ENCODE assay signal across 8 cellular contexts in the genomic region with DNA sequence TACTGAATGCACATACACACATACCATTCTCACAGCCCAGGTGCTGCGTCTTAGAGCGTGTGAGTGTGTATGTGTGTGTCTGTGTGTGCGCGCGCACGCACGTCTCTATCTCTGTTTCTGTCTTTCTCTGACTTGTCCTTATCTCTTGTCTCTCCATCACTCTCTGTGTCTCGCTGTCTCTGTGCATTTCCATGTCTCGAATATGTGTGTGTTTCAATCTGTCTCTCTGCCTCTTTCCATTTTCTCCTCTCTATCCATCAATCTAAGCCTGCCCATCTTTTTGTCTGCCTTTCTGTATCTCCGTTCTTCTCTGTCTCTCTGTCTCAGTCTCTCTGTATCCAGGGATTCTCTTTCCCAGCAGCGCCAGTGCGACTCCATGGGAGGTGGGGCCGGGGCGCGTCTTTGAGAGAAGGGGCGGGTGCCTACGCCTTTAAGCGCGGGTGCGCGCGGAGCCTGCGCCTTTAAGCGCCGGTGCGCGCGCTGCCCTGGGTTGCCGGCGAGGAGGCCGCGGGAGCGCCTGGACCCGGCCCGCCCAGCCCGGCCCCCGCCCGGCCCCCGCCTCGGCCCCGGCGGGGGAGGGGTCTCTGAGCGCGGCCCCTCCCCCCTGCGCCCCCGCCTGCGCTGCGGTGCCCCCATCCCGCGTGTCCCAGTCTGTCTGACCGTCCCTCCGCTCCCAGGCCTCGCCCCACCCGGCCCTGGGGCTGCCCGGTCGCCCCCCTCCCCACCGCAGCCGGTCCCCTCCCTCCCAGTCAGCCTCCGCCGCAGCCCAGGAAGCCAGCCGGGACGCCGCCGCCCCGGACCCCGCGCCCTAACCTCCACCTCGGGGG. TPM values are rescaled to one million over a fixed set of nuclear protein-coding genes. Genes with fewer than 3 reads are reported as not detected.
A peak's percentile ranks its signal among the peaks of the same experiment; 100 is the strongest.
DNase-seq lines count a peak whose midpoint lies in the region; ATAC-seq and TF ChIP-seq lines count a peak whose summit lies in the region.

A gene with protein sequence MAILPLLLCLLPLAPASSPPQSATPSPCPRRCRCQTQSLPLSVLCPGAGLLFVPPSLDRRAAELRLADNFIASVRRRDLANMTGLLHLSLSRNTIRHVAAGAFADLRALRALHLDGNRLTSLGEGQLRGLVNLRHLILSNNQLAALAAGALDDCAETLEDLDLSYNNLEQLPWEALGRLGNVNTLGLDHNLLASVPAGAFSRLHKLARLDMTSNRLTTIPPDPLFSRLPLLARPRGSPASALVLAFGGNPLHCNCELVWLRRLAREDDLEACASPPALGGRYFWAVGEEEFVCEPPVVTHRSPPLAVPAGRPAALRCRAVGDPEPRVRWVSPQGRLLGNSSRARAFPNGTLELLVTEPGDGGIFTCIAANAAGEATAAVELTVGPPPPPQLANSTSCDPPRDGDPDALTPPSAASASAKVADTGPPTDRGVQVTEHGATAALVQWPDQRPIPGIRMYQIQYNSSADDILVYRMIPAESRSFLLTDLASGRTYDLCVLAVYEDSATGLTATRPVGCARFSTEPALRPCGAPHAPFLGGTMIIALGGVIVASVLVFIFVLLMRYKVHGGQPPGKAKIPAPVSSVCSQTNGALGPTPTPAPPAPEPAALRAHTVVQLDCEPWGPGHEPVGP (plus strand): TSS at position 464 of the 827 bp plus-strand sequence. CDS start 3,052 bp downstream, outside the sequence.

- POLR2A ChIA-PET in activated naive CD8-positive, alpha-beta T cell treated with anti-CD3 and anti-CD28 coated beads, Interleukin-2, amount 10 ng/mL, durations not matched to agents 7 days and 5 days (lab: Charles Lee): no interaction called here

- peak within 1 kb of the TSS; percentile 61 for H3K4me3 ChIP-seq in SJCRH30
- H3K4me3 ChIP-seq in cardiac muscle cell: peak within 1 kb of the TSS; percentile 93
- peak within 1 kb of the TSS; percentile 64 to 93 (median 77) for H3K4me3 ChIP-seq in transverse colon

- TF ChIP-seq POLR2A in transverse colon (IDR thresholded peaks at IDR 0.05): no peak

- H3K36me3 ChIP-seq in SJCRH30: no peaks in the 10 kb centered on the region
- H3K36me3 ChIP-seq in cardiac muscle cell: no peaks in the 10 kb centered on the region
- H3K36me3 ChIP-seq in transverse colon: no peaks in the 10 kb centered on the region

- H3K36me3 Mint-ChIP-seq in activated naive CD8-positive, alpha-beta T cell treated with anti-CD3 and anti-CD28 coated beads, Interleukin-2, amount 10 ng/mL, durations not matched to agents 7 days and 5 days: no peaks in the 10 kb centered on the region
- peaks cover 4% of the 10 kb centered on the region for H3K36me3 Mint-ChIP-seq in osteocyte (ENCODE audit: unreplicated experiment)

- peak; percentile 65 for DNase-seq in COLO829 (ENCODE audit: low spot score)
- peak; percentile 62 for DNase-seq in LHCN-M2 (ENCODE audit: low read depth)
- peak; percentile 80 to 87 for DNase-seq in SJCRH30
- DNase-seq in activated naive CD8-positive, alpha-beta T cell treated with anti-CD3 and anti-CD28 coated beads, Interleukin-2, amount 10 ng/mL, durations not matched to agents 7 days and 5 days: peak; percentile 73
- peak; percentile 81 to 93 for DNase-seq in cardiac muscle cell (ENCODE audit: low read depth in 1 of 2, low spot score in 1 of 2)
- DNase-seq in osteocyte (ENCODE audit: extremely low spot score, unreplicated experiment): peak; percentile 88
- DNase-seq in transverse colon: peak; percentile 81

- intact Hi-C loops in transverse colon (cut with DNase I; ENCODE audit: low total_unique reads): loop anchor here (10.0 kb wide), 1 partner anchor 191 kb away; the partner anchor contains the start of genes IGFLR1, LIN37, PSENEN and U2AF1L4

- H3K27me3 ChIP-seq in SJCRH30: no peaks in the 10 kb centered on the region
- no peaks in the 10 kb centered on the region for H3K27me3 ChIP-seq in cardiac muscle cell
- H3K27me3 ChIP-seq in transverse colon: no peaks in the 10 kb centered on the region

- H3K9me3 ChIP-seq in SJCRH30 (replicated peaks) (no peaks in the 10 kb centered on the region), cardiac muscle cell (ENCODE audit: low read depth) (no peaks in the 10 kb centered on the region), transverse colon (no peaks in the 10 kb centered on the region)

- H3K4me1 Mint-ChIP-seq in activated naive CD8-positive, alpha-beta T cell treated with anti-CD3 and anti-CD28 coated beads, Interleukin-2, amount 10 ng/mL, durations not matched to agents 7 days and 5 days: peaks cover 29% of the 10 kb centered on the region
- H3K4me1 Mint-ChIP-seq in osteocyte (ENCODE audit: unreplicated experiment): peaks cover 36% of the 10 kb centered on the region

- H3K9me3 Mint-ChIP-seq in activated naive CD8-positive, alpha-beta T cell treated with anti-CD3 and anti-CD28 coated beads, Interleukin-2, amount 10 ng/mL, durations not matched to agents 7 days and 5 days: no peaks in the 10 kb centered on the region
- H3K9me3 Mint-ChIP-seq in osteocyte (ENCODE audit: unreplicated experiment): no peaks in the 10 kb centered on the region

- peaks cover 7% of the 10 kb centered on the region; the same call in 1 of the 2 replicates for H3K4me1 ChIP-seq in SJCRH30
- H3K4me1 ChIP-seq in cardiac muscle cell (ENCODE audit: low read depth): peaks cover 6% of the 10 kb centered on the region
- peaks cover 12 to 37% (median 34%) of the 10 kb centered on the region in 4 donors for H3K4me1 ChIP-seq in transverse colon

- TF ChIP-seq EP300 in transverse colon (IDR thresholded peaks at IDR 0.05; ENCODE audit: low read depth): no peak

- ATAC-seq in activated naive CD8-positive, alpha-beta T cell treated with anti-CD3 and anti-CD28 coated beads, Interleukin-2, amount 10 ng/mL, durations not matched to agents 7 days and 5 days (ENCODE audit: low read depth): no peak
- ATAC-seq in HG02870 (IDR thresholded peaks at IDR 0.05; ENCODE audit: unreplicated experiment): no peak

- H3K27ac Mint-ChIP-seq in activated naive CD8-positive, alpha-beta T cell treated with anti-CD3 and anti-CD28 coated beads, Interleukin-2, amount 10 ng/mL, durations not matched to agents 7 days and 5 days: peak within 1 kb of the TSS; percentile 73
- peak within 1 kb of the TSS; percentile 73 for H3K27ac Mint-ChIP-seq in osteocyte (ENCODE audit: unreplicated experiment)

- no peaks in the 10 kb centered on the region for H3K27me3 Mint-ChIP-seq in activated naive CD8-positive, alpha-beta T cell treated with anti-CD3 and anti-CD28 coated beads, Interleukin-2, amount 10 ng/mL, durations not matched to agents 7 days and 5 days
- no peaks in the 10 kb centered on the region for H3K27me3 Mint-ChIP-seq in osteocyte (ENCODE audit: unreplicated experiment)

- WGBS in transverse colon (ENCODE audit: low coverage in 1 of 2), 2 donors: 0 to 2% methylated on average over 7 to 35 of the region's 68 CpGs

- no peak for TF ChIP-seq CTCF in cardiac muscle cell (IDR thresholded peaks at IDR 0.05; ENCODE audit: low read depth, low read length)
- no peak for TF ChIP-seq CTCF in osteocyte (IDR thresholded peaks at IDR 0.05)
- TF ChIP-seq CTCF in transverse colon (IDR thresholded peaks at IDR 0.05): no peak

- peak within 1 kb of the TSS; percentile 97 for H3K4me3 Mint-ChIP-seq in activated naive CD8-positive, alpha-beta T cell treated with anti-CD3 and anti-CD28 coated beads, Interleukin-2, amount 10 ng/mL, durations not matched to agents 7 days and 5 days
- H3K4me3 Mint-ChIP-seq in osteocyte (ENCODE audit: unreplicated experiment): peak within 1 kb of the TSS; percentile 95

- in situ Hi-C loops in transverse colon (cut with MboI; ENCODE audit: low pct_ligation_motif_present in 1 of 4, low pct_unique_long_range_greater_than_20kb in 1 of 4, low sequenced_read_pairs in 3 of 4): loop anchor here in 3 of 4 donors (10.0 kb wide), 2 partner anchors 51 to 241 kb away; no protein-coding TSS in a partner anchor

- H3K27ac ChIP-seq in SJCRH30 (no peak within 1 kb of the TSS), cardiac muscle cell (no peak within 1 kb of the TSS), transverse colon (peak within 1 kb of the TSS; percentile 78 to 90 (median 82))

RNA-seq across cellular contexts. Expression of the gene that starts here (rescaled TPM):
- total RNA-seq in LHCN-M2 (2014; rRNA removed) (6.5 and 8.3 TPM in 2 replicates), cardiac muscle cell (13.4 and 14.3 TPM in 2 replicates), osteocyte (24.3 and 25.0 TPM in 2 replicates), transverse colon (10 to 100 TPM; 12.1 to 48.6 (median 16.6) TPM)
- polyA plus RNA-seq in LHCN-M2 (2012): 9.3 TPM
- 5.1 and 10.2 TPM in 2 replicates for total RNA-seq in SJCRH30 (2014; rRNA removed; shearing (Covaris generic))
- total RNA-seq in activated naive CD8-positive, alpha-beta T cell treated with anti-CD3 and anti-CD28 coated beads, Interleukin-2, amount 10 ng/mL, durations not matched to agents 7 days and 5 days: 10 to 100 TPM; 10.7 to 12.4 TPM
- polyA plus RNA-seq in cardiac muscle cell: 10.3 and 16.0 TPM in 2 replicates

Comparison
In these comparisons a context has a peak if more than half of its experiments do, and no peak if none do; other contexts are left out.
1. H3K27ac ChIP-seq: peak in transverse colon (4 of 4); none in SJCRH30 (single experiment) and cardiac muscle cell (single experiment).
2. Peak in every context shown above with its lines, with median percentiles within 50 percentile points of each other: DNase-seq and H3K4me3 ChIP-seq.